2 cellular contexts compared by ENCODE assay signal in genomic region chr16:9050102-9050830, GRCh38.
A peak's percentile ranks its signal among the peaks of the same experiment; 100 is the strongest.
TF ChIP-seq lines count a peak whose summit lies in the region.

No MANE protein-coding gene starts in this region.

TF ChIP-seq in Ishikawa, 13 proteins besides CTCF, POLR2A, EP300 and RAD21 (continued from another document):
- TF ChIP-seq REST (IDR thresholded peaks at IDR 0.05; ENCODE audit: low read depth) (no peak), CREB1 (IDR thresholded peaks at IDR 0.05; ENCODE audit: low read depth) (no peak), EGR1 (IDR thresholded peaks at IDR 0.05) (no peak), TCF12 (IDR thresholded peaks at IDR 0.05; ENCODE audit: low read depth) (no peak), CEBPB (IDR thresholded peaks at IDR 0.05) (no peak), USF1 (IDR thresholded peaks at IDR 0.05) (no peak), FOXM1 (IDR thresholded peaks at IDR 0.05; ENCODE audit: borderline replicate concordance, low read depth) (no peak), ZBTB7A (IDR thresholded peaks at IDR 0.05; ENCODE audit: low read depth) (no peak), MAX (IDR thresholded peaks at IDR 0.05) (no peak)

TF ChIP-seq in K562, 482 proteins besides CTCF, POLR2A, EP300 and RAD21 (continued from another document and continues in another):
- TF ChIP-seq ZNF518B (CRISPR knock-in tag; IDR thresholded peaks at IDR 0.05) (no peak), SMAD4 (CRISPR knock-in tag; conservative IDR thresholded peaks at IDR 0.05) (0 out of 2 replicates have a peak, but pooled peaks have one; percentile 19), NFE2 (IDR thresholded peaks at IDR 0.05; ENCODE audit: low read depth) (peak; percentile 84), KDM1A (IDR thresholded peaks at IDR 0.05) (0 out of 4 replicates have a peak, but pooled peaks have one; percentile 10 to 11), JUND (IDR thresholded peaks at IDR 0.05; ENCODE audit: borderline replicate concordance, low read depth, low read length) (peak; percentile 77), JUND (tag; IDR thresholded peaks at IDR 0.05; ENCODE audit: borderline replicate concordance, low read depth, low read length) (peak; percentile 39; the same call in 1 of the 3 replicates), RUNX1 (IDR thresholded peaks at IDR 0.05; ENCODE audit: low read depth) (no peak), MTA1 (IDR thresholded peaks at IDR 0.05; ENCODE audit: borderline replicate concordance) (0 out of 2 replicates have a peak, but pooled peaks have one; percentile 50), TEAD1 (CRISPR knock-in tag; IDR thresholded peaks at IDR 0.05) (peak in 1 of 2 experiments; percentile 58; a peak in 1 of 4 replicates), HCFC1 (IDR thresholded peaks at IDR 0.05; ENCODE audit: low read depth, low read length) (peak; percentile 19; the same call in 1 of the 2 replicates), TAF15 (IDR thresholded peaks at IDR 0.05; ENCODE audit: low read depth, low read length) (no peak), FIP1L1 (IDR thresholded peaks at IDR 0.05; ENCODE audit: low read depth, low read length, poor library complexity, severe bottlenecking) (no peak), ZNF740 (CRISPR knock-in tag; IDR thresholded peaks at IDR 0.05) (0 out of 2 replicates have a peak, but pooled peaks have one; percentile 43), ZNF740 (tag; IDR thresholded peaks at IDR 0.05) (no peak), BACH1 (tag; IDR thresholded peaks at IDR 0.05) (peak; percentile 50; the same call in 1 of the 2 replicates), MAFG (tag; conservative IDR thresholded peaks at IDR 0.05) (peak; percentile 94), SRSF7 (optimal IDR thresholded peaks at IDR 0.05; ENCODE audit: low read depth, low read length) (no peak), SIN3A (IDR thresholded peaks at IDR 0.05; ENCODE audit: borderline replicate concordance in 2 of 2, control insufficient read depth in 1 of 2, low read depth in 2 of 2, low read length in 2 of 2) (no peak), ZNF274 (IDR thresholded peaks at IDR 0.05; ENCODE audit: borderline replicate concordance, low read depth, low read length) (no peak), L3MBTL2 (IDR thresholded peaks at IDR 0.05) (0 out of 2 replicates have a peak, but pooled peaks have one; percentile 22), RCOR1 (IDR thresholded peaks at IDR 0.05; ENCODE audit: borderline replicate concordance in 1 of 2, low read depth in 2 of 2, low read length in 2 of 2) (peak in 1 of 2 experiments; percentile 58; a peak in 1 of 4 replicates), HDAC1 (IDR thresholded peaks at IDR 0.05) (peak in 1 of 2 experiments; percentile 39; a peak in 1 of 4 replicates), ETS1 (conservative IDR thresholded peaks at IDR 0.05; ENCODE audit: control insufficient read depth, low read depth, low read length) (0 out of 2 replicates have a peak, but pooled peaks have one; percentile 54), POLR2AphosphoS2 (IDR thresholded peaks at IDR 0.05; ENCODE audit: low read length) (peak; percentile 37; the same call in 1 of the 2 replicates), SMARCA4 (IDR thresholded peaks at IDR 0.05) (no peak; the same call in 1 of the 2 replicates), SMC3 (conservative IDR thresholded peaks at IDR 0.05; ENCODE audit: insufficient read depth, low read depth, low read length) (peak; percentile 44), THAP7 (CRISPR knock-in tag; IDR thresholded peaks at IDR 0.05) (no peak), PHTF2 (CRISPR knock-in tag; IDR thresholded peaks at IDR 0.05) (no peak), CTBP1 (IDR thresholded peaks at IDR 0.05; ENCODE audit: borderline replicate concordance) (peak; percentile 92), ZBTB33 (CRISPR knock-in tag; IDR thresholded peaks at IDR 0.05) (0 out of 2 replicates have a peak, but pooled peaks have one; percentile 10), CXXC5 (CRISPR knock-in tag; IDR thresholded peaks at IDR 0.05) (peak; percentile 41), ATF3 (IDR thresholded peaks at IDR 0.05) (peak; percentile 31; the same call in 1 of the 2 replicates), ATF3 (CRISPR knock-in tag; conservative IDR thresholded peaks at IDR 0.05) (no peak), ZFX (CRISPR knock-in tag; IDR thresholded peaks at IDR 0.05) (no peak), CBX3 (IDR thresholded peaks at IDR 0.05; ENCODE audit: borderline replicate concordance in 1 of 2, low read length in 2 of 2) (peak in 1 of 2 experiments; percentile 55; a peak in 1 of 3 replicates), MAFK (IDR thresholded peaks at IDR 0.05; ENCODE audit: low read length) (peak; percentile 92), YY1 (IDR thresholded peaks at IDR 0.05; ENCODE audit: borderline replicate concordance in 1 of 3, control insufficient read depth in 1 of 3, extremely low read depth in 1 of 3, insufficient read depth in 3 of 3, insufficient read length in 1 of 3, insufficient replicate concordance in 2 of 3, low read depth in 1 of 3, low read length in 2 of 3) (peak in 1 of 3 experiments; percentile 18), C11orf30 (IDR thresholded peaks at IDR 0.05; ENCODE audit: low read depth) (peak; percentile 97), ZNF143 (CRISPR knock-in tag; IDR thresholded peaks at IDR 0.05) (peak; percentile 23; the same call in 1 of the 2 replicates), STAT5A (IDR thresholded peaks at IDR 0.05; ENCODE audit: borderline replicate concordance, low read length) (0 out of 2 replicates have a peak, but pooled peaks have one; percentile 20), ELF1 (tag; IDR thresholded peaks at IDR 0.05) (0 out of 2 replicates have a peak, but pooled peaks have one; percentile 27), ATF7 (IDR thresholded peaks at IDR 0.05) (peak; percentile 54), ZBTB49 (CRISPR knock-in tag; IDR thresholded peaks at IDR 0.05; ENCODE audit: borderline replicate concordance) (no peak), KLF16 (IDR thresholded peaks at IDR 0.05) (peak; percentile 56; the same call in 1 of the 2 replicates), HINFP (tag; conservative IDR thresholded peaks at IDR 0.05; ENCODE audit: low read depth) (no peak), EP400 (IDR thresholded peaks at IDR 0.05) (no peak), ZEB2 (IDR thresholded peaks at IDR 0.05) (peak; percentile 98), TEAD4 (IDR thresholded peaks at IDR 0.05; ENCODE audit: low read length) (peak; percentile 28; the same call in 1 of the 2 replicates), TEAD4 (CRISPR knock-in tag; IDR thresholded peaks at IDR 0.05; ENCODE audit: borderline replicate concordance) (no peak), CREB1 (IDR thresholded peaks at IDR 0.05) (no peak), CREB1 (CRISPR knock-in tag; IDR thresholded peaks at IDR 0.05) (no peak; the same call in 1 of the 2 replicates), TFAP4 (CRISPR knock-in tag; IDR thresholded peaks at IDR 0.05; ENCODE audit: borderline replicate concordance) (peak; percentile 22; the same call in 1 of the 2 replicates)
